In the genomic region with DNA sequence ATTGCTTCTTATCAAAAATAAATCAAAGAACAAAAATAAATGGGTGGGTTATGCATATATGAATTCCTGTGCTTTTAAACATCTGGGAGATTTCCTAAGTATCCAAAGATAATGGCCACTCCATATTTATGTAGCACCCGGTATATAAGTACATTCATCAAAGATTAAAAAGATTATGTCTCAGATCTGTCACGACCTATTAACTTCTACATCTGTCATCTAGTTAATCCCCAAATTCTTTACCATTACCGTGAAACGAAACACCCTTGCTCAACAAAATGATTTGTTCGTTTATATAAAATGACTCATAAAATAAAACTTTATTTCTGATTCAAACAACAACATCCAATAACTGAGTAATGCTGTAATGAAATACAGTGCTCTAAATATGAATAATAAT, we compare ENCODE assay signal across 19 cellular contexts.
"Had no signal": no experiment of that assay in that cellular context is flagged by ENCODE, and none has a peak within 500 bp of the region (broad histone marks: within the 10 kb centered on the region; RNA-seq: fewer than 3 reads in every experiment).

No MANE protein-coding gene starts in this region.

- H3K4me3 ChIP-seq: coronary artery, lower lobe of right lung, prostate gland, skin epidermis, spleen, thoracic aorta, transverse colon, upper lobe of right lung, uterus had no signal

- DNase-seq: dermis blood vessel endothelial cell; effector memory CD4-positive, alpha-beta T cell; erythroblast; head of caudate nucleus; left ventricle myocardium superior; lower lobe of right lung; naive thymus-derived CD8-positive, alpha-beta T cell; nephron progenitor cell; nucleus accumbens; right cardiac atrium; spleen; stimulated activated naive B cell treated with anti-CD40 and anti-IgM and Interleukin-4, amounts not matched to agents 10 μg/mL and 1 μg/mL and 100 μg/mL, for 72 hours; transverse colon; upper lobe of right lung; uterus had no signal
